ENCODE assay signal across 20 cellular contexts in genomic region chr3:163722421-163722820, GRCh38.
"Had no signal": no experiment of that assay in that cellular context is flagged by ENCODE, and none has a peak within 500 bp of the region (broad histone marks: within the 10 kb centered on the region; RNA-seq: fewer than 3 reads in every experiment).

No MANE protein-coding gene starts in this region.

- FAIRE-seq: keratinocyte, pancreas had no signal

- H3K27me3 ChIP-seq: heart right ventricle, pancreas, vagina had no signal

- H3K9me3 ChIP-seq: pancreas, thoracic aorta, vagina had no signal

- H3K4me1 ChIP-seq: heart right ventricle, pancreas, vagina had no signal

- ATAC-seq: activated naive CD4-positive, alpha-beta T cell treated with anti-CD3 and anti-CD28 coated beads, Interleukin-2, amount 50 U/mL, for 72 hours; activated T-helper 17 cell treated with anti-CD3 and anti-CD28 coated beads, Interleukin-2, amount 50 U/mL, for 72 hours; heart right ventricle; left colon; pancreas; right cardiac atrium had no signal

- H3K36me3 ChIP-seq: heart right ventricle, pancreas, thoracic aorta, vagina had no signal

- H3K27ac ChIP-seq: heart right ventricle, pancreas, thoracic aorta, vagina, VCaP had no signal

- DNase-seq: activated CD4-positive, alpha-beta T cell treated with anti-CD3 and anti-CD28 coated beads for 1 hour; activated CD4-positive, alpha-beta T cell treated with anti-CD3 and anti-CD28 coated beads, Interleukin-2, amount 50 U/mL, for 1 hour; activated CD8-positive, alpha-beta memory T cell treated with anti-CD3 and anti-CD28 coated beads, Interleukin-2, amount 50 U/mL, for 4 hours; activated T-cell treated with anti-CD3 and anti-CD28 coated beads, Interleukin-2, amount 50 U/mL, for 24 hours; aorta; effector CD4-positive, alpha-beta T cell; erythroblast; foreskin fibroblast; heart right ventricle; left colon; pancreas; stimulated activated CD4-positive, alpha-beta T cell treated with anti-CD3 and anti-CD28 coated beads, Interleukin-4, amount 100 ng/mL, for 24 hours; stimulated activated naive CD4-positive, alpha-beta T cell treated with Interleukin-2 at 50 U/mL for 16 hours had no signal

- H3K4me3 ChIP-seq: heart right ventricle, pancreas, thoracic aorta, vagina had no signal
